ENCODE assay signal across 36 cellular contexts in the genomic region with DNA sequence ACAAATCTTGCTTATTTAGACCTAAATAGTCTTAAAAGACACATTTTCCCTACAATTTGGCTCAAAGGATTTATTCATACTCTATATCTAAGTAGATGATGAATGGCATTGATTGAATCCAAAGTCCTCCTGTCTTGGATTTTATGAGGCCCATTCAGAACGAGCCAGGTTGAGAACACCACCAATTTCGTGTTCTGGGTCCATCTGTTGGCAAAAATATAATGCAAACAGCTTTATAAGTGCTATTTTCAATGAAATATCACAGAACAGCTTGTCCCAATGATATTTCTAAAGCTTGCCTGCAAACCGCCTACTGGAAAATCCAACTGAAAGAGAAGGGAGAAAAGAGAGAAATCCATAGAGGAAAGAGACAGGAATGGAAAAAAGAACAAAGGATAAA.
"Had no signal": no experiment of that assay in that cellular context is flagged by ENCODE, and none has a peak within 500 bp of the region (broad histone marks: within the 10 kb centered on the region; RNA-seq: fewer than 3 reads in every experiment).

No MANE protein-coding gene starts in this region.

- DNase-seq: activated CD4-positive, alpha-beta T cell treated with anti-CD3 and anti-CD28 coated beads for 1 hour; activated CD4-positive, alpha-beta T cell treated with anti-CD3 and anti-CD28 coated beads for 48 hours; activated CD4-positive, CD25-positive, alpha-beta regulatory T cell; activated CD8-positive, alpha-beta T cell treated with anti-CD3 and anti-CD28 coated beads for 36 hours; activated effector memory CD4-positive, alpha-beta T cell treated with anti-CD3 and anti-CD28 coated beads, Interleukin-2, amount 50 U/mL, for 16 hours; activated naive CD4-positive, alpha-beta T cell; activated naive CD4-positive, alpha-beta T cell treated with anti-CD3 and anti-CD28 coated beads, Interleukin-2, amount 50 U/mL, for 16 hours; activated naive CD8-positive, alpha-beta T cell treated with anti-CD3 and anti-CD28 coated beads for 36 hours; activated T-cell treated with anti-CD3 and anti-CD28 coated beads, Interleukin-2, amount 50 U/mL, for 1 hour; activated T-cell treated with anti-CD3 and anti-CD28 coated beads, Interleukin-2, amount 50 U/mL, for 72 hours; amniotic stem cell; aorta; cerebellar nuclear complex; Kasumi-1; KBM-7; NCI-H1092 treated with DMSO at 0.1 percent for 48 hours; NCI-H146; NCI-H187; NCI-H2029 treated with DMSO at 0.1 percent for 48 hours; NCI-H2107; NCI-H2171; NCI-H510A; NCI-H526; NCI-H748 treated with DMSO at 0.1 percent for 48 hours; NK-92 treated with Interleukin-12 subunit alpha and Interleukin-12 subunit beta, amount 100 ng/mL, for 24 hours; PC-9; SIG-M5; SW 1271; T-helper 1 cell; T-helper 2 cell; T-helper 9 cell had no signal

- H3K4me3 Mint-ChIP-seq: activated CD8-positive, alpha-beta T cell treated with anti-CD3 and anti-CD28 coated beads for 36 hours; activated naive CD8-positive, alpha-beta T cell treated with anti-CD3 and anti-CD28 coated beads for 36 hours; activated T-cell treated with anti-CD3 and anti-CD28 coated beads, Interleukin-2, amount 50 U/mL, for 72 hours; activated T-helper 17 cell treated with anti-CD3 and anti-CD28 coated beads, Interleukin-2, amount 50 U/mL, for 72 hours had no signal

- H3K4me1 Mint-ChIP-seq: activated naive CD8-positive, alpha-beta T cell treated with anti-CD3 and anti-CD28 coated beads for 36 hours; activated T-helper 17 cell treated with anti-CD3 and anti-CD28 coated beads, Interleukin-2, amount 50 U/mL, for 72 hours had no signal

- H3K27ac Mint-ChIP-seq: activated CD8-positive, alpha-beta T cell treated with anti-CD3 and anti-CD28 coated beads for 36 hours; activated naive CD8-positive, alpha-beta T cell treated with anti-CD3 and anti-CD28 coated beads for 36 hours; activated T-cell treated with anti-CD3 and anti-CD28 coated beads, Interleukin-2, amount 50 U/mL, for 72 hours; activated T-helper 17 cell treated with anti-CD3 and anti-CD28 coated beads, Interleukin-2, amount 50 U/mL, for 72 hours had no signal

- H3K27me3 Mint-ChIP-seq: activated CD8-positive, alpha-beta T cell treated with anti-CD3 and anti-CD28 coated beads for 36 hours; activated naive CD8-positive, alpha-beta T cell treated with anti-CD3 and anti-CD28 coated beads for 36 hours; activated T-helper 17 cell treated with anti-CD3 and anti-CD28 coated beads, Interleukin-2, amount 50 U/mL, for 72 hours had no signal

- H2AFZ ChIP-seq: PC-9 had no signal

- H3K27ac ChIP-seq: PC-9, RWPE1, VCaP had no signal

- H3K36me3 Mint-ChIP-seq: activated naive CD8-positive, alpha-beta T cell treated with anti-CD3 and anti-CD28 coated beads for 36 hours had no signal

- H3K4me2 ChIP-seq: PC-9 had no signal

- H3K4me3 ChIP-seq: PC-9 had no signal

- ATAC-seq: activated CD8-positive, alpha-beta T cell treated with anti-CD3 and anti-CD28 coated beads for 36 hours; activated T-cell treated with anti-CD3 and anti-CD28 coated beads, Interleukin-2, amount 50 U/mL, for 72 hours; activated T-helper 17 cell treated with anti-CD3 and anti-CD28 coated beads, Interleukin-2, amount 50 U/mL, for 72 hours; Right ventricle myocardium inferior; SK-N-SH treated with all-trans-retinoic acid at 6 μM for 48 hours had no signal
